Comparison of ENCODE assay signal across 9 cellular contexts in genomic region chr10:47299989-47300931, GRCh38. TPM values are rescaled to one million over a fixed set of nuclear protein-coding genes. Genes with fewer than 3 reads are reported as not detected.
DNase-seq lines count a peak whose midpoint lies in the region; ATAC-seq and FAIRE-seq lines count a peak whose summit lies in the region.
"Had no signal": no experiment of that assay in that cellular context is flagged by ENCODE, and none has a peak within 500 bp of the region (broad histone marks: within the 10 kb centered on the region; RNA-seq: fewer than 3 reads in every experiment).

A gene with protein sequence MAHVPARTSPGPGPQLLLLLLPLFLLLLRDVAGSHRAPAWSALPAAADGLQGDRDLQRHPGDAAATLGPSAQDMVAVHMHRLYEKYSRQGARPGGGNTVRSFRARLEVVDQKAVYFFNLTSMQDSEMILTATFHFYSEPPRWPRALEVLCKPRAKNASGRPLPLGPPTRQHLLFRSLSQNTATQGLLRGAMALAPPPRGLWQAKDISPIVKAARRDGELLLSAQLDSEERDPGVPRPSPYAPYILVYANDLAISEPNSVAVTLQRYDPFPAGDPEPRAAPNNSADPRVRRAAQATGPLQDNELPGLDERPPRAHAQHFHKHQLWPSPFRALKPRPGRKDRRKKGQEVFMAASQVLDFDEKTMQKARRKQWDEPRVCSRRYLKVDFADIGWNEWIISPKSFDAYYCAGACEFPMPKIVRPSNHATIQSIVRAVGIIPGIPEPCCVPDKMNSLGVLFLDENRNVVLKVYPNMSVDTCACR (plus strand): TSS chr10:47300197. CDS start chr10:47300652, 455 bp downstream.

- H3K4me2 ChIP-seq in GM23248 (ENCODE audit: unreplicated experiment): no peak within 1 kb of the TSS

- H3K27ac ChIP-seq in GM23248 (no peak within 1 kb of the TSS), right cardiac atrium (ENCODE audit: low read length) (no peak within 1 kb of the TSS), small intestine (ENCODE audit: low read depth in 1 of 2, low read length in 1 of 2) (no peak within 1 kb of the TSS)

- peak within 1 kb of the TSS; percentile 11 for H3K27ac Mint-ChIP-seq in activated T-cell treated with anti-CD3 and anti-CD28 coated beads, Interleukin-2, amount 50 U/mL, for 24 hours

- no peak for FAIRE-seq in small intestine (lab: Jason Lieb, UNC)
- FAIRE-seq: GM12878 had no signal

- H3K36me3 ChIP-seq in GM23248 (ENCODE audit: low read depth) (no peaks in the 10 kb centered on the region), small intestine (ENCODE audit: control insufficient read depth in 2 of 2, insufficient read depth in 2 of 2, low read length in 2 of 2) (no peaks in the 10 kb centered on the region)

- no peaks in the 10 kb centered on the region for H3K79me2 ChIP-seq in GM23248 (ENCODE audit: insufficient read depth)

- H3K9me2 ChIP-seq in GM23248 (ENCODE audit: insufficient read depth): no peaks in the 10 kb centered on the region

- peak; percentile 35 to 53 for ATAC-seq in right cardiac atrium
- ATAC-seq: GM12878 had no signal

- peaks cover 25% of the 10 kb centered on the region for H3K27me3 Mint-ChIP-seq in activated T-cell treated with anti-CD3 and anti-CD28 coated beads, Interleukin-2, amount 50 U/mL, for 24 hours

- in situ Hi-C loops in GM23248 (cut with MboI): loop anchor here (10.0 kb wide), 1 partner anchor 245 kb away; no protein-coding TSS in a partner anchor

- no peaks in the 10 kb centered on the region for H3F3A ChIP-seq in GM23248 (ENCODE audit: insufficient read depth)

- peak; percentile 23 for DNase-seq in GM23248
- DNase-seq in activated T-cell treated with anti-CD3 and anti-CD28 coated beads, Interleukin-2, amount 50 U/mL, for 24 hours: peak; percentile 57
- peak in 1 of 3 donors; percentile 68 for DNase-seq in right cardiac atrium
- DNase-seq in small intestine: peak; percentile 16
- no peak for DNase-seq in SKM-1 treated with dmso at 0.1 percent for 144 hours (lab: John Stamatoyannopoulos, UW; ENCODE audit: unreplicated experiment)
- no peak for DNase-seq in LoVo (ENCODE audit: low spot score)
- no peak for DNase-seq in NCI-H187 treated with DMSO at 0.1 percent for 48 hours (lab: John Stamatoyannopoulos, UW)
- no peak for DNase-seq in central memory CD4-positive, alpha-beta T cell

- H3K36me3 Mint-ChIP-seq in activated T-cell treated with anti-CD3 and anti-CD28 coated beads, Interleukin-2, amount 50 U/mL, for 24 hours (ENCODE audit: low read depth): no peaks in the 10 kb centered on the region

- intact Hi-C loops in right cardiac atrium (cut with DNase I): no loop called here

- peak within 1 kb of the TSS; percentile 67 for H3K4me3 Mint-ChIP-seq in activated T-cell treated with anti-CD3 and anti-CD28 coated beads, Interleukin-2, amount 50 U/mL, for 24 hours

- H2AFZ ChIP-seq in GM23248: no peak within 1 kb of the TSS

- peak within 1 kb of the TSS; percentile 18; the same call in 1 of the 2 replicates for H3K4me3 ChIP-seq in GM23248
- H3K4me3 ChIP-seq in right cardiac atrium (ENCODE audit: low read length): peak within 1 kb of the TSS; percentile 40
- H3K4me3 ChIP-seq in small intestine (ENCODE audit: low read depth in 1 of 2, low read length in 2 of 2): peak within 1 kb of the TSS in 1 of 2 donors; percentile 37
- H3K4me3 ChIP-seq: GM12878 had no signal

- H4K20me1 ChIP-seq in GM23248 (ENCODE audit: insufficient read depth): no peaks in the 10 kb centered on the region

- H3K9me3 Mint-ChIP-seq in activated T-cell treated with anti-CD3 and anti-CD28 coated beads, Interleukin-2, amount 50 U/mL, for 24 hours: no peaks in the 10 kb centered on the region

- H3K9me3 ChIP-seq in GM23248 (ENCODE audit: low read depth): no peaks in the 10 kb centered on the region
- no peaks in the 10 kb centered on the region for H3K9me3 ChIP-seq in right cardiac atrium (ENCODE audit: control insufficient read depth, low read length)
- H3K9me3 ChIP-seq in small intestine (ENCODE audit: control insufficient read depth, low read depth): no peaks in the 10 kb centered on the region

- 4 to 7% methylated on average over 84 to 89 of the region's 115 CpGs for WGBS in GM23248 (ENCODE audit: low coverage in 1 of 2, low lambda C conversion rate in 2 of 2, missing lambda C conversion rate in 2 of 2), 2 experiments
- 2% methylated on average over 115 of the region's 115 CpGs for WGBS in right cardiac atrium
- WGBS in small intestine, 3 donors: 2 to 3% (median 3%) methylated on average over 51 to 115 of the region's 115 CpGs

- H3K4me1 ChIP-seq in GM23248 (ENCODE audit: insufficient read depth) (no peaks in the 10 kb centered on the region), right cardiac atrium (ENCODE audit: control insufficient read depth, insufficient read depth, low read length) (no peaks in the 10 kb centered on the region), small intestine (ENCODE audit: control insufficient read depth in 2 of 2, insufficient read depth in 1 of 2, low read depth in 1 of 2, low read length in 1 of 2) (peaks cover 0 to 3% of the 10 kb centered on the region in 2 donors)

- peaks cover 14% of the 10 kb centered on the region for H3K4me1 Mint-ChIP-seq in activated T-cell treated with anti-CD3 and anti-CD28 coated beads, Interleukin-2, amount 50 U/mL, for 24 hours (ENCODE audit: low read depth)

- no peak within 1 kb of the TSS for H3K9ac ChIP-seq in GM23248

- H3K27me3 ChIP-seq in GM23248 (replicated peaks; ENCODE audit: insufficient read depth) (peaks cover 76% of the 10 kb centered on the region), right cardiac atrium (ENCODE audit: control insufficient read depth, insufficient read depth) (no peaks in the 10 kb centered on the region), small intestine (ENCODE audit: control insufficient read depth in 2 of 2, insufficient read depth in 2 of 2, low read length in 2 of 2) (peaks cover 0 to 7% of the 10 kb centered on the region in 2 donors)

RNA-seq across cellular contexts. Expression of the gene that starts here (rescaled TPM):
- 0.22 TPM in 1 of 2 replicates, not detected in the other for total RNA-seq in GM23248 (2014; rRNA removed; shearing (Covaris generic))
- polyA plus RNA-seq in GM23248 (2016; fragmentation: Nextera tagmentation; extraction: Ambion mirVana): 0.08 TPM in 1 of 2 replicates, not detected in the other
- 1 to 10 TPM; 1.8 to 4.3 (median 2.7) TPM for total RNA-seq in right cardiac atrium
- polyA plus RNA-seq in right cardiac atrium: 2.2 TPM
- under 1 TPM in 1 of 3 donors, not detected in 2; 0.63 TPM for polyA plus RNA-seq in small intestine
- total RNA-seq: GM12878 had no signal
- polyA plus RNA-seq: GM12878 had no signal

Comparison
In these comparisons a context has a peak if more than half of its experiments do, and no peak if none do; other contexts are left out.
1. Peak in DNase-seq and H3K4me3 ChIP-seq in GM23248; RNA of the gene not detected or under 1 TPM.
2. Peak in DNase-seq in small intestine; RNA of the gene not detected or under 1 TPM.